Comparison of ENCODE assay signal across 26 cellular contexts in genomic region chr4:2451821-2452785, GRCh38. TPM values are rescaled to one million over a fixed set of nuclear protein-coding genes. Genes with fewer than 3 reads are reported as not detected.
"Had no signal": no experiment of that assay in that cellular context is flagged by ENCODE, and none has a peak within 500 bp of the region (broad histone marks: within the 10 kb centered on the region; RNA-seq: fewer than 3 reads in every experiment).

No MANE protein-coding gene starts in this region.

- ATAC-seq: activated CD8-positive, alpha-beta T cell treated with anti-CD3 and anti-CD28 coated beads, Interleukin-2, amount 10 ng/mL, durations not matched to agents 7 days and 5 days; body of pancreas; gastrocnemius medialis; naive thymus-derived CD8-positive, alpha-beta T cell had no signal

- H3K4me1 ChIP-seq: gastrocnemius medialis, heart left ventricle, right atrium auricular region, testis, upper lobe of left lung had no signal

- H3K36me3 ChIP-seq: gastrocnemius medialis, heart left ventricle, right atrium auricular region, upper lobe of left lung had no signal

- H3K27me3 Mint-ChIP-seq: activated CD4-positive, alpha-beta T cell treated with anti-CD3 and anti-CD28 coated beads, Interleukin-2, amount 10 ng/mL, durations not matched to agents 7 days and 5 days; activated T-cell treated with anti-CD3 and anti-CD28 coated beads, Interleukin-2, amount 50 U/mL, for 24 hours; naive thymus-derived CD8-positive, alpha-beta T cell; progenitor cell of endocrine pancreas had no signal

- H3K36me3 Mint-ChIP-seq: activated naive CD8-positive, alpha-beta T cell treated with anti-CD3 and anti-CD28 coated beads, Interleukin-2, amount 10 ng/mL, durations not matched to agents 7 days and 5 days; immature natural killer cell; naive thymus-derived CD8-positive, alpha-beta T cell had no signal

- H3K27ac Mint-ChIP-seq: activated CD8-positive, alpha-beta T cell treated with anti-CD3 and anti-CD28 coated beads, Interleukin-2, amount 10 ng/mL, durations not matched to agents 7 days and 5 days; activated naive CD8-positive, alpha-beta T cell treated with anti-CD3 and anti-CD28 coated beads, Interleukin-2, amount 10 ng/mL, durations not matched to agents 7 days and 5 days; activated T-cell treated with anti-CD3 and anti-CD28 coated beads, Interleukin-2, amount 50 U/mL, for 24 hours; activated T-helper 2 cell treated with anti-CD3 and anti-CD28 coated beads, Interferon-gamma antibody, Interleukin-2, Interleukin-4, amounts not matched to agents 10 μg/mL and 5 μg/mL and 100 μg/mL, durations not matched to agents 14 hours and 24 hours and 36 hours; immature natural killer cell; progenitor cell of endocrine pancreas; T-helper 1 cell treated with Interleukin-12 subunit alpha and Interleukin-12 subunit beta and Interleukin-4 antibody, amounts not matched to agents 30 μg/mL and 1 μg/mL, for 36 hours had no signal

- H3K4me1 Mint-ChIP-seq: activated CD4-positive, alpha-beta T cell treated with anti-CD3 and anti-CD28 coated beads, Interleukin-2, amount 10 ng/mL, durations not matched to agents 7 days and 5 days; activated naive CD8-positive, alpha-beta T cell treated with anti-CD3 and anti-CD28 coated beads, Interleukin-2, amount 10 ng/mL, durations not matched to agents 7 days and 5 days; immature natural killer cell; naive thymus-derived CD8-positive, alpha-beta T cell had no signal

- H3K27me3 ChIP-seq: body of pancreas, gastrocnemius medialis, heart left ventricle, right atrium auricular region, testis, upper lobe of left lung had no signal

- DNase-seq: activated CD4-positive, alpha-beta T cell treated with anti-CD3 and anti-CD28 coated beads, Interleukin-2, amount 10 ng/mL, durations not matched to agents 7 days and 5 days; activated CD8-positive, alpha-beta T cell treated with anti-CD3 and anti-CD28 coated beads, Interleukin-2, amount 10 ng/mL, durations not matched to agents 7 days and 5 days; activated naive CD4-positive, alpha-beta T cell treated with Interleukin-2 at 50 U/mL for 16 hours; activated naive CD8-positive, alpha-beta T cell treated with anti-CD3 and anti-CD28 coated beads, Interleukin-2, amount 10 ng/mL, durations not matched to agents 7 days and 5 days; activated T-cell treated with anti-CD3 and anti-CD28 coated beads, Interleukin-2, amount 50 U/mL, for 24 hours; amygdala; body of pancreas; erythroblast; gastrocnemius medialis; heart left ventricle; immature natural killer cell; mesenchymal stem cell; naive thymus-derived CD8-positive, alpha-beta T cell; nucleus accumbens; stimulated activated CD4-positive, alpha-beta T cell treated with anti-CD3 and anti-CD28 coated beads, Interleukin-15, amount 100 ng/mL, for 24 hours; stimulated activated CD4-positive, alpha-beta T cell treated with anti-CD3 and anti-CD28 coated beads, Interleukin-2, amount 100 ng/mL, for 48 hours; testis had no signal

- H3K9me3 ChIP-seq: body of pancreas, gastrocnemius medialis, heart left ventricle, right atrium auricular region, testis, upper lobe of left lung had no signal

- H3K4me3 ChIP-seq: body of pancreas, gastrocnemius medialis, heart left ventricle, right atrium auricular region, skin epidermis, testis, upper lobe of left lung had no signal

- H3K4me3 Mint-ChIP-seq: activated CD4-positive, alpha-beta T cell treated with anti-CD3 and anti-CD28 coated beads, Interleukin-2, amount 10 ng/mL, durations not matched to agents 7 days and 5 days; activated CD8-positive, alpha-beta T cell treated with anti-CD3 and anti-CD28 coated beads, Interleukin-2, amount 10 ng/mL, durations not matched to agents 7 days and 5 days; activated naive CD8-positive, alpha-beta T cell treated with anti-CD3 and anti-CD28 coated beads, Interleukin-2, amount 10 ng/mL, durations not matched to agents 7 days and 5 days; activated T-cell treated with anti-CD3 and anti-CD28 coated beads, Interleukin-2, amount 50 U/mL, for 24 hours; immature natural killer cell; naive thymus-derived CD8-positive, alpha-beta T cell; T-helper 1 cell treated with Interleukin-12 subunit alpha and Interleukin-12 subunit beta and Interleukin-4 antibody, amounts not matched to agents 30 μg/mL and 1 μg/mL, for 36 hours had no signal

- FAIRE-seq: colon, endometrium had no signal

- H3K9me3 Mint-ChIP-seq: activated CD4-positive, alpha-beta T cell treated with anti-CD3 and anti-CD28 coated beads, Interleukin-2, amount 10 ng/mL, durations not matched to agents 7 days and 5 days; activated naive CD8-positive, alpha-beta T cell treated with anti-CD3 and anti-CD28 coated beads, Interleukin-2, amount 10 ng/mL, durations not matched to agents 7 days and 5 days; activated T-cell treated with anti-CD3 and anti-CD28 coated beads, Interleukin-2, amount 50 U/mL, for 24 hours; activated T-helper 2 cell treated with anti-CD3 and anti-CD28 coated beads, Interferon-gamma antibody, Interleukin-2, Interleukin-4, amounts not matched to agents 10 μg/mL and 5 μg/mL and 100 μg/mL, durations not matched to agents 14 hours and 24 hours and 36 hours; immature natural killer cell; naive thymus-derived CD8-positive, alpha-beta T cell; T-helper 1 cell treated with Interleukin-12 subunit alpha and Interleukin-12 subunit beta and Interleukin-4 antibody, amounts not matched to agents 30 μg/mL and 1 μg/mL, for 36 hours had no signal

- H3K27ac ChIP-seq: body of pancreas, gastrocnemius medialis, heart left ventricle, right atrium auricular region, skin epidermis, testis, upper lobe of left lung had no signal

RNA-seq across cellular contexts. Expression of gene CFAP99, which starts 33.3 kb away (rescaled TPM):
- total RNA-seq: activated CD4-positive, alpha-beta T cell treated with anti-CD3 and anti-CD28 coated beads, Interleukin-2, amount 10 ng/mL, durations not matched to agents 7 days and 5 days; activated CD8-positive, alpha-beta T cell treated with anti-CD3 and anti-CD28 coated beads, Interleukin-2, amount 10 ng/mL, durations not matched to agents 7 days and 5 days; activated T-helper 2 cell treated with anti-CD3 and anti-CD28 coated beads, Interferon-gamma antibody, Interleukin-2, Interleukin-4, amounts not matched to agents 10 μg/mL and 5 μg/mL and 100 μg/mL, durations not matched to agents 14 hours and 24 hours and 36 hours; body of pancreas; cardiac septum; gastrocnemius medialis; heart left ventricle; naive thymus-derived CD8-positive, alpha-beta T cell; progenitor cell of endocrine pancreas; right atrium auricular region had no signal
